ENCODE assay signal across 17 cellular contexts in genomic region chr5:91129748-91130147, GRCh38.
"Had no signal": no experiment of that assay in that cellular context is flagged by ENCODE, and none has a peak within 500 bp of the region (broad histone marks: within the 10 kb centered on the region; RNA-seq: fewer than 3 reads in every experiment).

No MANE protein-coding gene starts in this region.

- H3K4me1 Mint-ChIP-seq: naive thymus-derived CD4-positive, alpha-beta T cell; stimulated activated naive CD8-positive, alpha-beta T cell treated with anti-CD3 and anti-CD28 coated beads, Interleukin-15, amount 100 ng/mL, for 72 hours had no signal

- H3K27ac Mint-ChIP-seq: dendritic cell treated with granulocyte-macrophage colony-stimulating factor and Interleukin-4, amounts not matched to agents 40 ng/mL and 50 ng/mL, for 4 days; naive thymus-derived CD4-positive, alpha-beta T cell; nephron progenitor cell; stimulated activated naive B cell treated with anti-CD40 and anti-IgM and Interleukin-4, amounts not matched to agents 10 μg/mL and 1 μg/mL and 100 μg/mL, for 72 hours; stimulated activated naive CD8-positive, alpha-beta T cell treated with anti-CD3 and anti-CD28 coated beads, Interleukin-15, amount 100 ng/mL, for 72 hours had no signal

- H3K27ac ChIP-seq: psoas muscle, right lobe of liver, testis had no signal

- H3K4me3 ChIP-seq: esophagus squamous epithelium, psoas muscle, right lobe of liver, testis, tibial nerve had no signal

- ATAC-seq: naive thymus-derived CD4-positive, alpha-beta T cell; psoas muscle; right lobe of liver; stimulated activated naive B cell treated with anti-CD40 and anti-IgM and Interleukin-4, amounts not matched to agents 10 μg/mL and 1 μg/mL and 100 μg/mL, for 72 hours; stimulated activated naive CD8-positive, alpha-beta T cell treated with anti-CD3 and anti-CD28 coated beads, Interleukin-15, amount 100 ng/mL, for 72 hours had no signal

- H3K36me3 Mint-ChIP-seq: naive thymus-derived CD4-positive, alpha-beta T cell; stimulated activated naive B cell treated with anti-CD40 and anti-IgM and Interleukin-4, amounts not matched to agents 10 μg/mL and 1 μg/mL and 100 μg/mL, for 72 hours had no signal

- H3K36me3 ChIP-seq: esophagus squamous epithelium, right lobe of liver, tibial nerve had no signal

- H3K9me3 Mint-ChIP-seq: nephron progenitor cell; stimulated activated naive CD8-positive, alpha-beta T cell treated with anti-CD3 and anti-CD28 coated beads, Interleukin-15, amount 100 ng/mL, for 72 hours had no signal

- H3K4me1 ChIP-seq: right lobe of liver had no signal

- H3K9me3 ChIP-seq: esophagus squamous epithelium, psoas muscle, right lobe of liver, testis, tibial nerve had no signal

- H3K4me3 Mint-ChIP-seq: dendritic cell treated with granulocyte-macrophage colony-stimulating factor and Interleukin-4, amounts not matched to agents 40 ng/mL and 50 ng/mL, for 4 days; naive thymus-derived CD4-positive, alpha-beta T cell; nephron progenitor cell; stimulated activated naive B cell treated with anti-CD40 and anti-IgM and Interleukin-4, amounts not matched to agents 10 μg/mL and 1 μg/mL and 100 μg/mL, for 72 hours; stimulated activated naive CD8-positive, alpha-beta T cell treated with anti-CD3 and anti-CD28 coated beads, Interleukin-15, amount 100 ng/mL, for 72 hours had no signal

- H3K27me3 ChIP-seq: esophagus squamous epithelium, right lobe of liver, testis, tibial nerve had no signal

- DNase-seq: esophagus squamous epithelium; foreskin melanocyte; head of caudate nucleus; hypothalamus; kidney glomerular epithelial cell; naive thymus-derived CD4-positive, alpha-beta T cell; nephron progenitor cell; psoas muscle; retina; right lobe of liver; stimulated activated CD4-positive, alpha-beta T cell treated with anti-CD3 and anti-CD28 coated beads, Interleukin-2, amount 100 ng/mL, for 24 hours; stimulated activated CD4-positive, alpha-beta T cell treated with anti-CD3 and anti-CD28 coated beads, Interleukin-4, amount 100 ng/mL, for 4 hours; stimulated activated naive B cell treated with anti-CD40 and anti-IgM and Interleukin-4, amounts not matched to agents 10 μg/mL and 1 μg/mL and 100 μg/mL, for 72 hours; stimulated activated naive CD8-positive, alpha-beta T cell treated with anti-CD3 and anti-CD28 coated beads, Interleukin-15, amount 100 ng/mL, for 72 hours; testis had no signal

- H3K27me3 Mint-ChIP-seq: dendritic cell treated with granulocyte-macrophage colony-stimulating factor and Interleukin-4, amounts not matched to agents 40 ng/mL and 50 ng/mL, for 4 days; stimulated activated naive B cell treated with anti-CD40 and anti-IgM and Interleukin-4, amounts not matched to agents 10 μg/mL and 1 μg/mL and 100 μg/mL, for 72 hours had no signal
